1 cellular context compared by ENCODE assay signal in genomic region chr7:155190608-155191536, GRCh38.
TF ChIP-seq lines count a peak whose summit lies in the region.

No MANE protein-coding gene starts in this region.

TF ChIP-seq in K562, 482 proteins besides CTCF, POLR2A, EP300 and RAD21 (continued from another document):
- TF ChIP-seq CTCFL (IDR thresholded peaks at IDR 0.05; ENCODE audit: borderline replicate concordance, insufficient read depth, low read depth, low read length, poor library complexity, severe bottlenecking) (no peak), CREM (IDR thresholded peaks at IDR 0.05; ENCODE audit: low read depth) (0 out of 2 replicates have a peak, but pooled peaks have one; percentile 25), KAT7 (CRISPR knock-in tag; IDR thresholded peaks at IDR 0.05; ENCODE audit: borderline replicate concordance) (0 out of 2 replicates have a peak, but pooled peaks have one; percentile 38), ZNF780A (CRISPR knock-in tag; IDR thresholded peaks at IDR 0.05) (no peak), POLR2G (IDR thresholded peaks at IDR 0.05; ENCODE audit: low read depth, low read length) (no peak), ZNF316 (IDR thresholded peaks at IDR 0.05) (no peak), HIVEP1 (CRISPR knock-in tag; IDR thresholded peaks at IDR 0.05) (0 out of 2 replicates have a peak, but pooled peaks have one; percentile 18), HNRNPK (IDR thresholded peaks at IDR 0.05; ENCODE audit: low read depth, low read length, poor library complexity, severe bottlenecking) (no peak), RERE (CRISPR knock-in tag; IDR thresholded peaks at IDR 0.05; ENCODE audit: borderline replicate concordance) (no peak), ETV1 (tag; conservative IDR thresholded peaks at IDR 0.05; ENCODE audit: low read depth) (no peak), ZBTB33 (CRISPR knock-in tag; IDR thresholded peaks at IDR 0.05) (peak; percentile 36; the same call in 1 of the 2 replicates), ARID2 (IDR thresholded peaks at IDR 0.05) (peak; percentile 78; the same call in 1 of the 2 replicates), CBX1 (IDR thresholded peaks at IDR 0.05; ENCODE audit: low read depth) (0 out of 2 replicates have a peak, but pooled peaks have one; percentile 31), TRIM25 (IDR thresholded peaks at IDR 0.05; ENCODE audit: borderline replicate concordance) (no peak), ZNF561 (CRISPR knock-in tag; conservative IDR thresholded peaks at IDR 0.05) (no peak), RB1 (IDR thresholded peaks at IDR 0.05; ENCODE audit: low read depth) (peak; percentile 94), ZNF695 (CRISPR knock-in tag; IDR thresholded peaks at IDR 0.05) (no peak), PBX2 (CRISPR knock-in tag; IDR thresholded peaks at IDR 0.05; ENCODE audit: low read depth) (no peak), PBX2 (tag; conservative IDR thresholded peaks at IDR 0.05; ENCODE audit: low read depth) (no peak), DNMT1 (IDR thresholded peaks at IDR 0.05) (no peak)
TF ChIP-seq in K562: peak in this region for 42.
